ENCODE assay signal across 25 cellular contexts in the genomic region with DNA sequence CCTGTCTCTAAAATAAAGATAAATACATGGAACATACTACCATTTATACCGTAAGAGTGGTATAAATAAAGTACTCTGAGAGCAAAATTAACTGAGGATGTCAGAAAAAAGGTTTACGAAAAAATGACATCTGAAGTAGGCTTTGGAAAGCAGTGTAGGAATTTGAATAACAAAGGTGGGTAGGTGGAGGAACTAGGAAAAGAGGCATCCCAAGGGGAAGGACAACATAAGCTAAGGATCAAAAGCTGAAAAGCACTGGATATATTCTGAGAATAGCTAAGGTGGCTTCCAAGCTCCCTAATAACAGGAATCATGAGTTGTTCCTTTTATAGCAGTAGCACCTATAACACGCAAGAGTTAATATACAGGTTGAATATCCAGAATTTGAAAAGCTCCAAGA.
"Had no signal": no experiment of that assay in that cellular context is flagged by ENCODE, and none has a peak within 500 bp of the region (broad histone marks: within the 10 kb centered on the region; RNA-seq: fewer than 3 reads in every experiment).

No MANE protein-coding gene starts in this region.

- H3K27ac ChIP-seq: neutrophil, pancreas, psoas muscle, right lobe of liver, sigmoid colon, stomach, thoracic aorta, thyroid gland, tibial nerve, upper lobe of left lung, vagina had no signal

- H3K4me3 Mint-ChIP-seq: natural killer cell treated with Interleukin-12 subunit alpha and Interleukin-12 subunit beta and Interleukin-15 and Interleukin-18, amount 100 ng/mL, for 72 hours; nephron progenitor cell; neural crest cell; stimulated activated effector memory CD8-positive, alpha-beta T cell treated with anti-CD3 and anti-CD28 coated beads, Interleukin-12 subunit alpha, Interleukin-12 subunit beta, amount 100 ng/mL, for 72 hours; stimulated activated naive B cell treated with anti-CD40 and anti-IgM and Interleukin-4, amounts not matched to agents 10 μg/mL and 1 μg/mL and 100 μg/mL, for 72 hours; stimulated activated naive CD8-positive, alpha-beta T cell treated with anti-CD3 and anti-CD28 coated beads, Interleukin-15, Interleukin-2, amounts not matched to agents 100 ng/mL and 50 ng/mL, for 24 hours had no signal

- H3K4me1 Mint-ChIP-seq: nephron progenitor cell; neural crest cell; stimulated activated effector memory CD8-positive, alpha-beta T cell treated with anti-CD3 and anti-CD28 coated beads, Interleukin-12 subunit alpha, Interleukin-12 subunit beta, amount 100 ng/mL, for 72 hours; stimulated activated naive B cell treated with anti-CD40 and anti-IgM and Interleukin-4, amounts not matched to agents 10 μg/mL and 1 μg/mL and 100 μg/mL, for 72 hours had no signal

- H3K36me3 Mint-ChIP-seq: natural killer cell treated with Interleukin-12 subunit alpha and Interleukin-12 subunit beta and Interleukin-15 and Interleukin-18, amount 100 ng/mL, for 72 hours; stimulated activated effector memory CD8-positive, alpha-beta T cell treated with anti-CD3 and anti-CD28 coated beads, Interleukin-12 subunit alpha, Interleukin-12 subunit beta, amount 100 ng/mL, for 72 hours had no signal

- H3K9me3 Mint-ChIP-seq: natural killer cell treated with Interleukin-12 subunit alpha and Interleukin-12 subunit beta and Interleukin-15 and Interleukin-18, amount 100 ng/mL, for 72 hours; neural crest cell; stimulated activated effector memory CD8-positive, alpha-beta T cell treated with anti-CD3 and anti-CD28 coated beads, Interleukin-12 subunit alpha, Interleukin-12 subunit beta, amount 100 ng/mL, for 72 hours; stimulated activated naive B cell treated with anti-CD40 and anti-IgM and Interleukin-4, amounts not matched to agents 10 μg/mL and 1 μg/mL and 100 μg/mL, for 72 hours; stimulated activated naive CD8-positive, alpha-beta T cell treated with anti-CD3 and anti-CD28 coated beads, Interleukin-15, Interleukin-2, amounts not matched to agents 100 ng/mL and 50 ng/mL, for 24 hours had no signal

- H3K27ac Mint-ChIP-seq: natural killer cell treated with Interleukin-12 subunit alpha and Interleukin-12 subunit beta and Interleukin-15 and Interleukin-18, amount 100 ng/mL, for 72 hours; nephron progenitor cell; stimulated activated effector memory CD8-positive, alpha-beta T cell treated with anti-CD3 and anti-CD28 coated beads, Interleukin-12 subunit alpha, Interleukin-12 subunit beta, amount 100 ng/mL, for 72 hours; stimulated activated naive B cell treated with anti-CD40 and anti-IgM and Interleukin-4, amounts not matched to agents 10 μg/mL and 1 μg/mL and 100 μg/mL, for 72 hours; stimulated activated naive CD8-positive, alpha-beta T cell treated with anti-CD3 and anti-CD28 coated beads, Interleukin-15, Interleukin-2, amounts not matched to agents 100 ng/mL and 50 ng/mL, for 24 hours had no signal

- DNase-seq: nephron progenitor cell; pancreas; psoas muscle; right cardiac atrium; right lobe of liver; sigmoid colon; small intestine; stimulated activated CD4-positive, alpha-beta T cell treated with anti-CD3 and anti-CD28 coated beads, Interleukin-15, amount 100 ng/mL, for 24 hours; stimulated activated CD4-positive, alpha-beta T cell treated with anti-CD3 and anti-CD28 coated beads, Interleukin-2, amount 100 ng/mL, for 24 hours; stimulated activated CD4-positive, alpha-beta T cell treated with anti-CD3 and anti-CD28 coated beads, Interleukin-2, amount 100 ng/mL, for 48 hours; stimulated activated CD4-positive, alpha-beta T cell treated with anti-CD3 and anti-CD28 coated beads, Interleukin-4, amount 100 ng/mL, for 24 hours; stimulated activated naive B cell treated with anti-CD40 and anti-IgM and Interleukin-4, amounts not matched to agents 10 μg/mL and 1 μg/mL and 100 μg/mL, for 72 hours; stimulated activated naive CD4-positive, alpha-beta T cell treated with Interleukin-2 at 50 U/mL for 16 hours; stomach; thyroid gland; trophoblast cell; upper lobe of left lung had no signal

- H3K27me3 ChIP-seq: neutrophil, pancreas, right lobe of liver, sigmoid colon, stomach, thyroid gland, tibial nerve, upper lobe of left lung, vagina had no signal

- H3K4me1 ChIP-seq: psoas muscle, right lobe of liver, stomach, tibial nerve, vagina had no signal

- H3K4me3 ChIP-seq: pancreas, psoas muscle, right lobe of liver, sigmoid colon, stomach, thoracic aorta, thyroid gland, tibial nerve, upper lobe of left lung, vagina had no signal

- H3K9me3 ChIP-seq: neutrophil, pancreas, psoas muscle, right lobe of liver, sigmoid colon, stomach, thoracic aorta, thyroid gland, upper lobe of left lung, vagina had no signal

- H3K36me3 ChIP-seq: pancreas, right lobe of liver, sigmoid colon, thoracic aorta, thyroid gland, upper lobe of left lung, vagina had no signal

- H3K27me3 Mint-ChIP-seq: natural killer cell treated with Interleukin-12 subunit alpha and Interleukin-12 subunit beta and Interleukin-15 and Interleukin-18, amount 100 ng/mL, for 72 hours; stimulated activated naive B cell treated with anti-CD40 and anti-IgM and Interleukin-4, amounts not matched to agents 10 μg/mL and 1 μg/mL and 100 μg/mL, for 72 hours; stimulated activated naive CD8-positive, alpha-beta T cell treated with anti-CD3 and anti-CD28 coated beads, Interleukin-15, Interleukin-2, amounts not matched to agents 100 ng/mL and 50 ng/mL, for 24 hours had no signal

- ATAC-seq: natural killer cell treated with Interleukin-12 subunit alpha and Interleukin-12 subunit beta and Interleukin-15 and Interleukin-18, amount 100 ng/mL, for 72 hours; pancreas; psoas muscle; right cardiac atrium; right lobe of liver; stimulated activated effector memory CD8-positive, alpha-beta T cell treated with anti-CD3 and anti-CD28 coated beads, Interleukin-12 subunit alpha, Interleukin-12 subunit beta, amount 100 ng/mL, for 72 hours; stimulated activated naive B cell treated with anti-CD40 and anti-IgM and Interleukin-4, amounts not matched to agents 10 μg/mL and 1 μg/mL and 100 μg/mL, for 72 hours had no signal
